ENCODE assay signal across 36 cellular contexts in the genomic region with DNA sequence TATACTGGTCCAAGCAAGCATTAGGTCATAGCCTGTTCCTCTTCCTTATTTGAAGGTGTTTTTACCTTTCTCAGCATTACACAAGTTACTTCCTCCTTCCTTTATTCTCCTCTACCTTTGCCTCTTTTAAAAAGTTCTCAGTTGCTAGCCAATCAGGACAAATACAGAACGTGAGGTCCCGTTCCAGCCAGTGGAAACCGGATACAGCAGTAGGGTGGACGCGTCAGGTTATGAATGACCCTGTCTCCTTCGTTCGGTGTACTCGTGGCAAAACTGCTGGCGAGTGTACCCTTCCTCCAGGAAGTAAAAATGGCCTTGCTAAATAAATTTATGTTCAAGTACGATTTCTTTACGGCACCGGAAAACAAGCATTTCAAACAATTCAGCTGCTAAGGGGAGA.
"Had no signal": no experiment of that assay in that cellular context is flagged by ENCODE, and none has a peak within 500 bp of the region (broad histone marks: within the 10 kb centered on the region; RNA-seq: fewer than 3 reads in every experiment).

No MANE protein-coding gene starts in this region.

- H3K27ac ChIP-seq: heart left ventricle, ovary, prostate gland, skin epidermis, thoracic aorta, upper lobe of right lung, VCaP had no signal

- H3K4me3 Mint-ChIP-seq: activated naive CD4-positive, alpha-beta T cell treated with anti-CD3 and anti-CD28 coated beads, Interleukin-2, amount 10 ng/mL, durations not matched to agents 7 days and 5 days; activated naive CD8-positive, alpha-beta T cell treated with anti-CD3 and anti-CD28 coated beads, Interleukin-2, amount 50 U/mL, for 24 hours; activated T-helper 1 cell treated with anti-CD3 and anti-CD28 coated beads, Interleukin-12 subunit alpha, Interleukin-12 subunit beta, Interleukin-2, Interleukin-4 antibody, amounts not matched to agents 30 ng/mL and 10 ng/mL and 1 ng/mL, durations not matched to agents 14 hours and 24 hours and 36 hours; dendritic cell treated with granulocyte-macrophage colony-stimulating factor and Interleukin-4, amounts not matched to agents 40 ng/mL and 50 ng/mL, for 4 days; endodermal cell; immature natural killer cell; natural killer cell treated with Interleukin-12 subunit alpha and Interleukin-12 subunit beta and Interleukin-15 and Interleukin-18, amount 100 ng/mL, for 72 hours; stimulated activated naive CD8-positive, alpha-beta T cell treated with anti-CD3 and anti-CD28 coated beads, Interleukin-15, Interleukin-2, amounts not matched to agents 100 ng/mL and 50 ng/mL, for 24 hours; T-helper 1 cell treated with Interleukin-12 subunit alpha and Interleukin-12 subunit beta and Interleukin-4 antibody, amounts not matched to agents 30 μg/mL and 1 μg/mL, for 36 hours had no signal

- H3K36me3 Mint-ChIP-seq: activated naive CD4-positive, alpha-beta T cell treated with anti-CD3 and anti-CD28 coated beads, Interleukin-2, amount 10 ng/mL, durations not matched to agents 7 days and 5 days; natural killer cell treated with Interleukin-12 subunit alpha and Interleukin-12 subunit beta and Interleukin-15 and Interleukin-18, amount 100 ng/mL, for 72 hours had no signal

- DNase-seq: activated CD4-positive, alpha-beta T cell treated with anti-CD3 and anti-CD28 coated beads for 48 hours; activated CD4-positive, alpha-beta T cell treated with anti-CD3 and anti-CD28 coated beads, Interleukin-2, amount 50 U/mL, for 48 hours; activated CD8-positive, alpha-beta memory T cell treated with anti-CD3 and anti-CD28 coated beads for 24 hours; activated CD8-positive, alpha-beta memory T cell treated with anti-CD3 and anti-CD28 coated beads, Interleukin-2, amount 50 U/mL, for 4 hours; activated effector memory CD4-positive, alpha-beta T cell treated with anti-CD3 and anti-CD28 coated beads, Interleukin-2, amount 50 U/mL, for 16 hours; activated naive CD4-positive, alpha-beta T cell treated with anti-CD3 and anti-CD28 coated beads, Interleukin-2, amount 10 ng/mL, durations not matched to agents 7 days and 5 days; activated naive CD8-positive, alpha-beta T cell treated with anti-CD3 and anti-CD28 coated beads, Interleukin-2, amount 50 U/mL, for 24 hours; activated T-cell treated with anti-CD3 and anti-CD28 coated beads, Interleukin-2, amount 50 U/mL, for 1 hour; amygdala; central memory CD4-positive, alpha-beta T cell; endodermal cell; foreskin fibroblast; heart left ventricle; hypothalamus; immature natural killer cell; kidney glomerular epithelial cell; midbrain; ovary; retina; stimulated activated CD4-positive, alpha-beta T cell treated with anti-CD3 and anti-CD28 coated beads, Interleukin-12 subunit alpha, Interleukin-12 subunit beta, amount 100 ng/mL, for 4 hours; stimulated activated CD4-positive, alpha-beta T cell treated with anti-CD3 and anti-CD28 coated beads, Interleukin-4, amount 100 ng/mL, for 1 hour; T-helper 9 cell; upper lobe of right lung had no signal

- H3K36me3 ChIP-seq: heart left ventricle, ovary, prostate gland, thoracic aorta, upper lobe of right lung had no signal

- H3K4me1 Mint-ChIP-seq: activated naive CD4-positive, alpha-beta T cell treated with anti-CD3 and anti-CD28 coated beads, Interleukin-2, amount 10 ng/mL, durations not matched to agents 7 days and 5 days; activated naive CD8-positive, alpha-beta T cell treated with anti-CD3 and anti-CD28 coated beads, Interleukin-2, amount 50 U/mL, for 24 hours; immature natural killer cell had no signal

- H3K27ac Mint-ChIP-seq: activated naive CD4-positive, alpha-beta T cell treated with anti-CD3 and anti-CD28 coated beads, Interleukin-2, amount 10 ng/mL, durations not matched to agents 7 days and 5 days; activated naive CD8-positive, alpha-beta T cell treated with anti-CD3 and anti-CD28 coated beads, Interleukin-2, amount 50 U/mL, for 24 hours; activated T-helper 1 cell treated with anti-CD3 and anti-CD28 coated beads, Interleukin-12 subunit alpha, Interleukin-12 subunit beta, Interleukin-2, Interleukin-4 antibody, amounts not matched to agents 30 ng/mL and 10 ng/mL and 1 ng/mL, durations not matched to agents 14 hours and 24 hours and 36 hours; dendritic cell treated with granulocyte-macrophage colony-stimulating factor and Interleukin-4, amounts not matched to agents 40 ng/mL and 50 ng/mL, for 4 days; endodermal cell; immature natural killer cell; natural killer cell treated with Interleukin-12 subunit alpha and Interleukin-12 subunit beta and Interleukin-15 and Interleukin-18, amount 100 ng/mL, for 72 hours; stimulated activated naive CD8-positive, alpha-beta T cell treated with anti-CD3 and anti-CD28 coated beads, Interleukin-15, Interleukin-2, amounts not matched to agents 100 ng/mL and 50 ng/mL, for 24 hours; T-helper 1 cell treated with Interleukin-12 subunit alpha and Interleukin-12 subunit beta and Interleukin-4 antibody, amounts not matched to agents 30 μg/mL and 1 μg/mL, for 36 hours had no signal

- H3K9me3 Mint-ChIP-seq: activated naive CD4-positive, alpha-beta T cell treated with anti-CD3 and anti-CD28 coated beads, Interleukin-2, amount 10 ng/mL, durations not matched to agents 7 days and 5 days; activated naive CD8-positive, alpha-beta T cell treated with anti-CD3 and anti-CD28 coated beads, Interleukin-2, amount 50 U/mL, for 24 hours; activated T-helper 1 cell treated with anti-CD3 and anti-CD28 coated beads, Interleukin-12 subunit alpha, Interleukin-12 subunit beta, Interleukin-2, Interleukin-4 antibody, amounts not matched to agents 30 ng/mL and 10 ng/mL and 1 ng/mL, durations not matched to agents 14 hours and 24 hours and 36 hours; dendritic cell treated with granulocyte-macrophage colony-stimulating factor and Interleukin-4, amounts not matched to agents 40 ng/mL and 50 ng/mL, for 4 days; endodermal cell; immature natural killer cell; natural killer cell treated with Interleukin-12 subunit alpha and Interleukin-12 subunit beta and Interleukin-15 and Interleukin-18, amount 100 ng/mL, for 72 hours; stimulated activated naive CD8-positive, alpha-beta T cell treated with anti-CD3 and anti-CD28 coated beads, Interleukin-15, Interleukin-2, amounts not matched to agents 100 ng/mL and 50 ng/mL, for 24 hours; T-helper 1 cell treated with Interleukin-12 subunit alpha and Interleukin-12 subunit beta and Interleukin-4 antibody, amounts not matched to agents 30 μg/mL and 1 μg/mL, for 36 hours had no signal

- H3K4me1 ChIP-seq: upper lobe of right lung had no signal

- ATAC-seq: activated CD4-positive, CD25-positive, alpha-beta regulatory T cell treated with anti-CD3 and anti-CD28 coated beads, Interleukin-2, amount 50 U/mL, for 24 hours; activated naive CD8-positive, alpha-beta T cell treated with anti-CD3 and anti-CD28 coated beads, Interleukin-2, amount 50 U/mL, for 24 hours; esophagus mucosa; heart left ventricle; natural killer cell treated with Interleukin-12 subunit alpha and Interleukin-12 subunit beta and Interleukin-15 and Interleukin-18, amount 100 ng/mL, for 72 hours; sciatic nerve; upper lobe of right lung had no signal

- FAIRE-seq: TTC549 had no signal

- H3K27me3 Mint-ChIP-seq: activated naive CD8-positive, alpha-beta T cell treated with anti-CD3 and anti-CD28 coated beads, Interleukin-2, amount 50 U/mL, for 24 hours had no signal

- H3K9me3 ChIP-seq: heart left ventricle, ovary, prostate gland, thoracic aorta, upper lobe of right lung had no signal

- H3K4me3 ChIP-seq: heart left ventricle, ovary, prostate gland, skin epidermis, thoracic aorta, upper lobe of right lung had no signal
